Comparison of ENCODE assay signal across 18 cellular contexts in genomic region chr17:18986541-18987229, GRCh38. TPM values are rescaled to one million over a fixed set of nuclear protein-coding genes. Genes with fewer than 3 reads are reported as not detected.
DNase-seq lines count a peak whose midpoint lies in the region; ATAC-seq and TF ChIP-seq lines count a peak whose summit lies in the region.
"Had no signal": no experiment of that assay in that cellular context is flagged by ENCODE, and none has a peak within 500 bp of the region (broad histone marks: within the 10 kb centered on the region; RNA-seq: fewer than 3 reads in every experiment).

No MANE protein-coding gene starts in this region.

- H3K27me3 Mint-ChIP-seq in activated CD8-positive, alpha-beta memory T cell treated with anti-CD3 and anti-CD28 coated beads, Interleukin-2, amount 10 ng/mL, durations not matched to agents 7 days and 5 days = no peaks in the 10 kb centered on the region
- no peaks in the 10 kb centered on the region for H3K27me3 Mint-ChIP-seq in activated CD8-positive, alpha-beta T cell treated with anti-CD3 and anti-CD28 coated beads for 36 hours
- H3K27me3 Mint-ChIP-seq in immature natural killer cell (ENCODE audit: low read depth in 3 of 3) = peaks cover 0 to 4% (median 2%) of the 10 kb centered on the region in 3 donors
- H3K27me3 Mint-ChIP-seq: IgD-negative memory B cell had no signal

- H3K36me3 ChIP-seq in BLaER1 treated with 17β-estradiol and CSF1 and Interleukin-3, amounts not matched to agents 10 nM and 100 nM = peaks cover 0 to 29% (median 0%) of the 10 kb centered on the region in 11 experiments; a peak in 3 of 22 replicates
- H3K36me3 ChIP-seq: HAP-1 had no signal

- DNase-seq in activated CD8-positive, alpha-beta memory T cell treated with anti-CD3 and anti-CD28 coated beads, Interleukin-2, amount 10 ng/mL, durations not matched to agents 7 days and 5 days = no peak
- DNase-seq in activated CD8-positive, alpha-beta memory T cell treated with anti-CD3 and anti-CD28 coated beads for 24 hours = no peak
- DNase-seq in activated CD8-positive, alpha-beta T cell treated with anti-CD3 and anti-CD28 coated beads for 36 hours = peak; percentile 52
- DNase-seq in immature natural killer cell (peak; percentile 35 to 39 (median 36)), Ammon's horn (ENCODE audit: low spot score) (no peak), NCI-H2171 treated with DMSO at 0.1 percent for 48 hours (lab: John Stamatoyannopoulos, UW) (no peak)
- DNase-seq: NCI-H1436 treated with DMSO at 0.1 percent for 48 hours, NCI-H2081 treated with DMSO at 0.1 percent for 48 hours, NCI-H446, SHP77 treated with DMSO at 0.1 percent for 48 hours had no signal

- H3K9ac ChIP-seq in BLaER1 treated with 17β-estradiol and CSF1 and Interleukin-3, amounts not matched to agents 10 nM and 100 nM = no peak overlapping the region

- H3K36me3 Mint-ChIP-seq in activated CD8-positive, alpha-beta memory T cell treated with anti-CD3 and anti-CD28 coated beads, Interleukin-2, amount 10 ng/mL, durations not matched to agents 7 days and 5 days = no peaks in the 10 kb centered on the region
- H3K36me3 Mint-ChIP-seq in activated CD8-positive, alpha-beta T cell treated with anti-CD3 and anti-CD28 coated beads for 36 hours (ENCODE audit: low read depth) = peaks cover 8% of the 10 kb centered on the region
- peaks cover 0 to 6% (median 4%) of the 10 kb centered on the region in 3 donors for H3K36me3 Mint-ChIP-seq in immature natural killer cell

- no peak overlapping the region for H3K4me3 Mint-ChIP-seq in activated CD8-positive, alpha-beta memory T cell treated with anti-CD3 and anti-CD28 coated beads, Interleukin-2, amount 10 ng/mL, durations not matched to agents 7 days and 5 days
- no peak overlapping the region for H3K4me3 Mint-ChIP-seq in activated CD8-positive, alpha-beta T cell treated with anti-CD3 and anti-CD28 coated beads for 36 hours
- H3K4me3 Mint-ChIP-seq in immature natural killer cell = no peak overlapping the region
- H3K4me3 Mint-ChIP-seq: IgD-negative memory B cell had no signal

- H3K4me2 ChIP-seq in BLaER1 treated with 17β-estradiol and CSF1 and Interleukin-3, amounts not matched to agents 10 nM and 100 nM = peak overlapping the region in 8 of 11 experiments; percentile 21 to 48 (median 43); a peak in 14 of 22 replicates

- POLR2A ChIA-PET in activated CD8-positive, alpha-beta T cell treated with anti-CD3 and anti-CD28 coated beads for 36 hours (lab: Charles Lee) = interaction anchor here (0.6 to 1.2 kb wide), 2 partner anchors 11 to 36 kb away, joined by 3 read pairs; no protein-coding TSS in a partner anchor

- CTCF ChIA-PET in activated CD8-positive, alpha-beta memory T cell treated with anti-CD3 and anti-CD28 coated beads, Interleukin-2, amount 10 ng/mL, durations not matched to agents 7 days and 5 days (lab: Charles Lee) = interaction anchor here (2.5 kb wide), 1 partner anchor 25 kb away, joined by 7 read pairs; no protein-coding TSS in a partner anchor
- CTCF ChIA-PET in activated CD8-positive, alpha-beta T cell treated with anti-CD3 and anti-CD28 coated beads for 36 hours (lab: Charles Lee) = interaction anchor here (1.2 kb wide), 1 partner anchor 26 kb away, joined by 3 read pairs; no protein-coding TSS in a partner anchor

- no peak overlapping the region for H3K27ac Mint-ChIP-seq in activated CD8-positive, alpha-beta memory T cell treated with anti-CD3 and anti-CD28 coated beads, Interleukin-2, amount 10 ng/mL, durations not matched to agents 7 days and 5 days
- H3K27ac Mint-ChIP-seq in activated CD8-positive, alpha-beta T cell treated with anti-CD3 and anti-CD28 coated beads for 36 hours = no peak overlapping the region
- no peak overlapping the region for H3K27ac Mint-ChIP-seq in immature natural killer cell

- H3K27ac ChIP-seq in BLaER1 treated with 17β-estradiol and CSF1 and Interleukin-3, amounts not matched to agents 10 nM and 100 nM = no peak overlapping the region

- H3K4me1 Mint-ChIP-seq in activated CD8-positive, alpha-beta memory T cell treated with anti-CD3 and anti-CD28 coated beads, Interleukin-2, amount 10 ng/mL, durations not matched to agents 7 days and 5 days = no peaks in the 10 kb centered on the region
- peaks cover 22% of the 10 kb centered on the region for H3K4me1 Mint-ChIP-seq in activated CD8-positive, alpha-beta T cell treated with anti-CD3 and anti-CD28 coated beads for 36 hours (ENCODE audit: low read depth)
- peaks cover 7 to 24% of the 10 kb centered on the region in 2 donors for H3K4me1 Mint-ChIP-seq in immature natural killer cell

- ATAC-seq in activated CD8-positive, alpha-beta memory T cell treated with anti-CD3 and anti-CD28 coated beads, Interleukin-2, amount 10 ng/mL, durations not matched to agents 7 days and 5 days = peak; percentile 33
- peak; percentile 52 for ATAC-seq in activated CD8-positive, alpha-beta T cell treated with anti-CD3 and anti-CD28 coated beads for 36 hours
- ATAC-seq in GM18502 (IDR thresholded peaks at IDR 0.05; ENCODE audit: poor library complexity, unreplicated experiment) = no peak
- ATAC-seq: GM12878 had no signal

- intact Hi-C loops in activated CD8-positive, alpha-beta T cell treated with anti-CD3 and anti-CD28 coated beads for 36 hours (cut with micrococcal nuclease) = no loop called here

- H4K20me1 ChIP-seq in BLaER1 treated with 17β-estradiol and CSF1 and Interleukin-3, amounts not matched to agents 10 nM and 100 nM = peaks cover 0 to 73% (median 0%) of the 10 kb centered on the region in 11 experiments; a peak in 8 of 22 replicates

- peaks cover 10 to 18% (median 12%) of the 10 kb centered on the region in 10 experiments; a peak in 19 of 20 replicates for H3K4me1 ChIP-seq in BLaER1 treated with 17β-estradiol and CSF1 and Interleukin-3, amounts not matched to agents 10 nM and 100 nM
- H3K4me1 ChIP-seq: HAP-1 had no signal

- no peak overlapping the region for H3K4me3 ChIP-seq in BLaER1 treated with 17β-estradiol and CSF1 and Interleukin-3, amounts not matched to agents 10 nM and 100 nM
- H3K4me3 ChIP-seq: GM12878, HAP-1 had no signal

- no peaks in the 10 kb centered on the region for H3K9me3 ChIP-seq in BLaER1 treated with 17β-estradiol and CSF1 and Interleukin-3, amounts not matched to agents 10 nM and 100 nM (replicated peaks in 1 of 11)
- H3K9me3 ChIP-seq: HAP-1 had no signal

- peaks cover 0 to 29% (median 14%) of the 10 kb centered on the region in 11 experiments; a peak in 14 of 22 replicates for H3K27me3 ChIP-seq in BLaER1 treated with 17β-estradiol and CSF1 and Interleukin-3, amounts not matched to agents 10 nM and 100 nM

- H3K9me3 Mint-ChIP-seq in activated CD8-positive, alpha-beta memory T cell treated with anti-CD3 and anti-CD28 coated beads, Interleukin-2, amount 10 ng/mL, durations not matched to agents 7 days and 5 days (ENCODE audit: low read depth) = no peaks in the 10 kb centered on the region
- H3K9me3 Mint-ChIP-seq in activated CD8-positive, alpha-beta T cell treated with anti-CD3 and anti-CD28 coated beads for 36 hours = no peaks in the 10 kb centered on the region
- no peaks in the 10 kb centered on the region for H3K9me3 Mint-ChIP-seq in immature natural killer cell
- H3K9me3 Mint-ChIP-seq: IgD-negative memory B cell had no signal

- TF ChIP-seq CTCF in activated CD8-positive, alpha-beta T cell treated with anti-CD3 and anti-CD28 coated beads for 36 hours (IDR thresholded peaks at IDR 0.05) = no peak

RNA-seq across cellular contexts. Expression of gene FAM83G, which starts 17.9 kb away (rescaled TPM):
- 1 to 10 TPM; 4.7 to 4.8 TPM for total RNA-seq in activated CD8-positive, alpha-beta memory T cell treated with anti-CD3 and anti-CD28 coated beads, Interleukin-2, amount 10 ng/mL, durations not matched to agents 7 days and 5 days
- total RNA-seq in activated CD8-positive, alpha-beta T cell treated with anti-CD3 and anti-CD28 coated beads for 36 hours = 10 to 100 TPM; 11.9 to 12.1 TPM
- 1 to 10 TPM in 2 of 3 donors, under 1 TPM in 1; 0.81 to 3.7 (median 1.9) TPM for polyA plus RNA-seq in immature natural killer cell

RNA-seq across cellular contexts. Expression of gene SLC5A10, which starts 34.7 kb away (rescaled TPM):
- not detected for total RNA-seq in activated CD8-positive, alpha-beta memory T cell treated with anti-CD3 and anti-CD28 coated beads, Interleukin-2, amount 10 ng/mL, durations not matched to agents 7 days and 5 days
- total RNA-seq in activated CD8-positive, alpha-beta T cell treated with anti-CD3 and anti-CD28 coated beads for 36 hours = not detected
- not detected for polyA plus RNA-seq in immature natural killer cell
- total RNA-seq: A172, G401, HT-29 had no signal

Comparison
In these comparisons a context has a peak if more than half of its experiments do, and no peak if none do; other contexts are left out.
1. DNase-seq: peak in activated CD8-positive, alpha-beta T cell treated with anti-CD3 and anti-CD28 coated beads for 36 hours (single experiment) and immature natural killer cell (3 of 3); none in activated CD8-positive, alpha-beta memory T cell treated with anti-CD3 and anti-CD28 coated beads, Interleukin-2, amount 10 ng/mL, durations not matched to agents 7 days and 5 days (single experiment), activated CD8-positive, alpha-beta memory T cell treated with anti-CD3 and anti-CD28 coated beads for 24 hours (single experiment), Ammon's horn (single experiment) and NCI-H2171 treated with DMSO at 0.1 percent for 48 hours (single experiment).